ENCODE assay signal across 3 cellular contexts in the genomic region with DNA sequence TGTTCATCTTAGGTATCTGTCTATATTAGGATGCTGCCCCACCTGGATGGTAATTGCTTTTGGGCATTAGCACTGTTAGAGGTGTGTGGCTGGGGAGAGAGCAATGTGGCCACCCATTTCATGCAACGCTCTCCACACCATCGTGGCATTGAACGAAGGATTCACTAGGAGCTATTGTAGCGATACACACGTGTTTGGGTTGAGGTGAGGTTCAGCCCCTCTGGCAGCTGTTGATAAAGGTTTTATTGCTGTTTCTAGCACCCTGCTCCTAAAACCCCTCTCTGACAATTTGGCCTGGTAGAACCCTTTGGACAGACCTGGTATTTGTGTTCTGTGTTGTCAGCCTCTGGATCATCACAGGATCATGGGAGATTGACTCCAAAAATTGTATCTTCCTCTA.
"Had no signal": no experiment of that assay in that cellular context is flagged by ENCODE, and none has a peak within 500 bp of the region (broad histone marks: within the 10 kb centered on the region; RNA-seq: fewer than 3 reads in every experiment).

No MANE protein-coding gene starts in this region.

- H2AFZ ChIP-seq: GM23338 had no signal

- H3K4me3 ChIP-seq: GM23338 had no signal

- H3K4me2 ChIP-seq: GM23338 had no signal

- DNase-seq: H9, HCEC 1CT had no signal
